ENCODE assay signal across 21 cellular contexts in genomic region chr5:69231281-69231680, GRCh38.
"Had no signal": no experiment of that assay in that cellular context is flagged by ENCODE, and none has a peak within 500 bp of the region (broad histone marks: within the 10 kb centered on the region; RNA-seq: fewer than 3 reads in every experiment).

No MANE protein-coding gene starts in this region.

- H3K27me3 Mint-ChIP-seq: dendritic cell treated with granulocyte-macrophage colony-stimulating factor and Interleukin-4, amounts not matched to agents 40 ng/mL and 50 ng/mL, for 4 days; naive thymus-derived CD4-positive, alpha-beta T cell; type B pancreatic cell had no signal

- H3K9me3 Mint-ChIP-seq: dendritic cell treated with granulocyte-macrophage colony-stimulating factor and Interleukin-4, amounts not matched to agents 40 ng/mL and 50 ng/mL, for 4 days; endodermal cell; mesothelial cell of epicardium; nephron; stimulated activated effector memory CD8-positive, alpha-beta T cell treated with anti-CD3 and anti-CD28 coated beads, Interleukin-12 subunit alpha, Interleukin-12 subunit beta, amount 100 ng/mL, for 72 hours; type B pancreatic cell had no signal

- DNase-seq: cerebellar nuclear complex; effector CD8-positive, alpha-beta T cell; endodermal cell; esophagus squamous epithelium; foreskin melanocyte; left cardiac atrium; left lung; mesenchymal stem cell; naive thymus-derived CD4-positive, alpha-beta T cell; right cardiac atrium; sigmoid colon; stimulated activated CD4-positive, alpha-beta T cell treated with anti-CD3 and anti-CD28 coated beads, Interleukin-2, amount 100 ng/mL, for 24 hours; stimulated activated CD4-positive, alpha-beta T cell treated with anti-CD3 and anti-CD28 coated beads, Interleukin-4, amount 100 ng/mL, for 24 hours; stimulated activated naive CD4-positive, alpha-beta T cell treated with Interleukin-2 at 50 U/mL for 16 hours; stomach; thyroid gland had no signal

- H3K27ac Mint-ChIP-seq: dendritic cell treated with granulocyte-macrophage colony-stimulating factor and Interleukin-4, amounts not matched to agents 40 ng/mL and 50 ng/mL, for 4 days; endodermal cell; mesothelial cell of epicardium; nephron; stimulated activated effector memory CD8-positive, alpha-beta T cell treated with anti-CD3 and anti-CD28 coated beads, Interleukin-12 subunit alpha, Interleukin-12 subunit beta, amount 100 ng/mL, for 72 hours; type B pancreatic cell had no signal

- H3K4me3 Mint-ChIP-seq: dendritic cell treated with granulocyte-macrophage colony-stimulating factor and Interleukin-4, amounts not matched to agents 40 ng/mL and 50 ng/mL, for 4 days; endodermal cell; mesothelial cell of epicardium; stimulated activated effector memory CD8-positive, alpha-beta T cell treated with anti-CD3 and anti-CD28 coated beads, Interleukin-12 subunit alpha, Interleukin-12 subunit beta, amount 100 ng/mL, for 72 hours had no signal
